ENCODE assay signal across 8 cellular contexts in genomic region chr20:840858-841567, GRCh38. TPM values are rescaled to one million over a fixed set of nuclear protein-coding genes. Genes with fewer than 3 reads are reported as not detected.
DNase-seq lines count a peak whose midpoint lies in the region; ATAC-seq and TF ChIP-seq lines count a peak whose summit lies in the region.

No MANE protein-coding gene starts in this region.

- H3K27me3 Mint-ChIP-seq in CD4-positive, alpha-beta T cell: no peaks in the 10 kb centered on the region
- H3K27me3 Mint-ChIP-seq in naive thymus-derived CD8-positive, alpha-beta T cell: no peaks in the 10 kb centered on the region

- no peak for TF ChIP-seq CTCF in CD4-positive, alpha-beta T cell (IDR thresholded peaks at IDR 0.05)

- H3K27ac Mint-ChIP-seq in CD4-positive, alpha-beta T cell: no peak overlapping the region
- peak overlapping the region in 5 of 10 donors; percentile 34 to 89 (median 69) for H3K27ac Mint-ChIP-seq in naive thymus-derived CD8-positive, alpha-beta T cell

- peak overlapping the region; percentile 81 for H3K4me3 Mint-ChIP-seq in CD4-positive, alpha-beta T cell
- H3K4me3 Mint-ChIP-seq in naive thymus-derived CD8-positive, alpha-beta T cell: peak overlapping the region; percentile 66 to 86 (median 76)

- peaks cover 39% of the 10 kb centered on the region for H3K4me1 ChIP-seq in effector memory CD4-positive, alpha-beta T cell (ENCODE audit: control insufficient read depth, insufficient read depth, low read length, poor library complexity, severe bottlenecking)

- H3K36me3 Mint-ChIP-seq in CD4-positive, alpha-beta T cell (ENCODE audit: low read depth): peaks cover 3% of the 10 kb centered on the region
- no peaks in the 10 kb centered on the region for H3K36me3 Mint-ChIP-seq in naive thymus-derived CD8-positive, alpha-beta T cell

- POLR2A ChIA-PET in CD4-positive, alpha-beta T cell (lab: Charles Lee): interaction anchor here (1.0 kb wide), 1 partner anchor 8 kb away, joined by 3 read pairs; no protein-coding TSS in a partner anchor
- POLR2A ChIA-PET in naive thymus-derived CD8-positive, alpha-beta T cell (lab: Charles Lee): interaction anchor here (1.2 to 7.0 kb wide), 2 partner anchors 7 to 17 kb away, joined by 4 to 99 read pairs; partner anchors contain the start of gene FAM110A

- no peaks in the 10 kb centered on the region for H3K9me3 Mint-ChIP-seq in CD4-positive, alpha-beta T cell
- H3K9me3 Mint-ChIP-seq in naive thymus-derived CD8-positive, alpha-beta T cell: no peaks in the 10 kb centered on the region

- no peak for ATAC-seq in CD4-positive, alpha-beta T cell (ENCODE audit: poor library complexity)
- ATAC-seq in naive thymus-derived CD8-positive, alpha-beta T cell: no peak
- ATAC-seq in GM19452 (IDR thresholded peaks at IDR 0.05; ENCODE audit: unreplicated experiment): no peak

- CTCF ChIA-PET in CD4-positive, alpha-beta T cell (lab: Charles Lee): no interaction called here

- peaks cover 12% of the 10 kb centered on the region for H3K36me3 ChIP-seq in effector memory CD4-positive, alpha-beta T cell (ENCODE audit: control insufficient read depth, insufficient read depth, low read length)

- no peaks in the 10 kb centered on the region for H3K9me3 ChIP-seq in CD4-positive, alpha-beta T cell (ENCODE audit: control insufficient read depth, low read length)
- H3K9me3 ChIP-seq in effector memory CD4-positive, alpha-beta T cell (ENCODE audit: control insufficient read depth, low read length): no peaks in the 10 kb centered on the region

- DNase-seq in CD4-positive, alpha-beta T cell: peak in 1 of 10 experiments; percentile 31
- DNase-seq in NCI-H2196 treated with DMSO at 0.1 percent for 48 hours (lab: John Stamatoyannopoulos, UW; ENCODE audit: unreplicated experiment): peak; percentile 17
- peak in 1 of 3 donors; percentile 18 for DNase-seq in effector memory CD4-positive, alpha-beta T cell
- DNase-seq in naive thymus-derived CD8-positive, alpha-beta T cell: peak in 2 of 10 donors; percentile 37 to 40
- no peak for DNase-seq in head of caudate nucleus
- no peak for DNase-seq in NCI-H524 (lab: John Stamatoyannopoulos, UW)
- no peak for DNase-seq in SIG-M5 treated with dmso at 0.1 percent for 504 hours (lab: John Stamatoyannopoulos, UW; ENCODE audit: unreplicated experiment)

- H3K4me3 ChIP-seq in effector memory CD4-positive, alpha-beta T cell (ENCODE audit: insufficient read depth, low read depth, low read length, poor library complexity, severe bottlenecking): peak overlapping the region; percentile 42

- H3K27ac ChIP-seq in CD4-positive, alpha-beta T cell (ENCODE audit: low read depth, low read length): no peak overlapping the region
- H3K27ac ChIP-seq in effector memory CD4-positive, alpha-beta T cell (ENCODE audit: insufficient read depth, low read length, poor library complexity, severe bottlenecking): no peak overlapping the region

- no peaks in the 10 kb centered on the region for H3K27me3 ChIP-seq in CD4-positive, alpha-beta T cell (ENCODE audit: control insufficient read depth, insufficient read depth, low read length)
- H3K27me3 ChIP-seq in effector memory CD4-positive, alpha-beta T cell (replicated peaks; ENCODE audit: control insufficient read depth, insufficient read depth, low read length, poor library complexity, severe bottlenecking): no peaks in the 10 kb centered on the region

- peaks cover 64% of the 10 kb centered on the region for H3K4me1 Mint-ChIP-seq in CD4-positive, alpha-beta T cell (ENCODE audit: low read depth)
- peaks cover 20 to 60% (median 53%) of the 10 kb centered on the region in 4 donors for H3K4me1 Mint-ChIP-seq in naive thymus-derived CD8-positive, alpha-beta T cell

- intact Hi-C loops in CD4-positive, alpha-beta T cell (cut with DNase I, micrococcal nuclease): no loop called here
- intact Hi-C loops in head of caudate nucleus (cut with DNase I): no loop called here

RNA-seq across cellular contexts. Expression of gene FAM110A, which starts 7.5 kb away (rescaled TPM):
- 1 to 10 TPM; 4.5 to 4.8 TPM for total RNA-seq in CD4-positive, alpha-beta T cell
- 10 to 100 TPM; 20.3 to 24.5 TPM for total RNA-seq in naive thymus-derived CD8-positive, alpha-beta T cell
- 10 to 100 TPM in 1 of 3 donors, 1 to 10 TPM in 2; 4.5 to 21.4 (median 9.4) TPM for polyA plus RNA-seq in naive thymus-derived CD8-positive, alpha-beta T cell
